Comparison of ENCODE assay signal across 8 cellular contexts in the genomic region with DNA sequence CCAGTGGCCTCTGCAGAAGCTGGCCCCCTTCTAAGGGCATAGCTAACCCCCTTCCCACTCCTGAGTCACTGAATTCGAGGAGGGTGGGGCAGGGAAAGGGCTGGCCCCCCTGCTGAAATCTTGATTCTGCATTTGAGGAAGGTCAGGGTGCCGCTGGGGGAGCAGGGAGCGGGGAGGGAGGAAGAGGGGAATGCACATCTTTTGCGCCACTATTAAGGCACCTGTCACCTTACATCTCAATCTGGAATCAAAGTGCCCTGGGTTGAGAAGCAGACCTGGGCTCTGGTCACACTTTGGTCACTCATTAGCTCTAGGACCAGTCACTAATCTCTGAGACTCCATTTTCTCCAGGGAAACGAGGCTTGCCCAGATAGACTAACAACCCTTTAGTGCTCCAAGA.
DNase-seq lines count a peak whose midpoint lies in the region; ATAC-seq and TF ChIP-seq lines count a peak whose summit lies in the region.

No MANE protein-coding gene starts in this region.

- ATAC-seq in stimulated activated naive B cell treated with anti-CD40 and anti-IgM and Interleukin-4, amounts not matched to agents 10 μg/mL and 1 μg/mL and 100 μg/mL, for 72 hours (replicated peaks) = no peak
- ATAC-seq in HG02852 (IDR thresholded peaks at IDR 0.05; ENCODE audit: unreplicated experiment) = no peak

- H3K4me3 ChIP-seq in WERI-Rb-1 (ENCODE audit: low read depth, low read length) (peak overlapping the region; percentile 58), iPS-11a (ENCODE audit: low read depth, low read length) (peak overlapping the region; percentile 42)

- H3K9me3 ChIP-seq in WERI-Rb-1 (ENCODE audit: severe bottlenecking) = no peaks in the 10 kb centered on the region

- peaks cover 19% of the 10 kb centered on the region for H3K27me3 Mint-ChIP-seq in T-helper 2 cell treated with Interferon-gamma antibody and Interleukin-4, amounts not matched to agents 5 μg/mL and 100 μg/mL, for 36 hours (ENCODE audit: low read depth)
- peaks cover 41 to 56% of the 10 kb centered on the region in 2 donors for H3K27me3 Mint-ChIP-seq in stimulated activated naive B cell treated with anti-CD40 and anti-IgM and Interleukin-4, amounts not matched to agents 10 μg/mL and 1 μg/mL and 100 μg/mL, for 72 hours

- peak overlapping the region; percentile 94 for H3K4me3 Mint-ChIP-seq in T-helper 2 cell treated with Interferon-gamma antibody and Interleukin-4, amounts not matched to agents 5 μg/mL and 100 μg/mL, for 36 hours
- peak overlapping the region; percentile 93 to 94 for H3K4me3 Mint-ChIP-seq in stimulated activated naive B cell treated with anti-CD40 and anti-IgM and Interleukin-4, amounts not matched to agents 10 μg/mL and 1 μg/mL and 100 μg/mL, for 72 hours

- no peak overlapping the region for H3K27ac Mint-ChIP-seq in T-helper 2 cell treated with Interferon-gamma antibody and Interleukin-4, amounts not matched to agents 5 μg/mL and 100 μg/mL, for 36 hours
- H3K27ac Mint-ChIP-seq in stimulated activated naive B cell treated with anti-CD40 and anti-IgM and Interleukin-4, amounts not matched to agents 10 μg/mL and 1 μg/mL and 100 μg/mL, for 72 hours = no peak overlapping the region

- DNase-seq in T-helper 2 cell treated with Interferon-gamma antibody and Interleukin-4, amounts not matched to agents 5 μg/mL and 100 μg/mL, for 36 hours (ENCODE audit: low spot score) = no peak
- DNase-seq in T-helper 2 cell = no peak
- no peak for DNase-seq in WERI-Rb-1
- DNase-seq in stimulated activated naive B cell treated with anti-CD40 and anti-IgM and Interleukin-4, amounts not matched to agents 10 μg/mL and 1 μg/mL and 100 μg/mL, for 72 hours = no peak
- no peak for DNase-seq in NK-92 (lab: John Stamatoyannopoulos, UW; ENCODE audit: unreplicated experiment)
- no peak for DNase-seq in retina

- no peak overlapping the region for H3K27ac ChIP-seq in WERI-Rb-1

- no peaks in the 10 kb centered on the region for H3K9me3 Mint-ChIP-seq in T-helper 2 cell treated with Interferon-gamma antibody and Interleukin-4, amounts not matched to agents 5 μg/mL and 100 μg/mL, for 36 hours
- H3K9me3 Mint-ChIP-seq in stimulated activated naive B cell treated with anti-CD40 and anti-IgM and Interleukin-4, amounts not matched to agents 10 μg/mL and 1 μg/mL and 100 μg/mL, for 72 hours = no peaks in the 10 kb centered on the region

- peaks cover 12% of the 10 kb centered on the region for H3K4me1 Mint-ChIP-seq in T-helper 2 cell treated with Interferon-gamma antibody and Interleukin-4, amounts not matched to agents 5 μg/mL and 100 μg/mL, for 36 hours (ENCODE audit: low read depth)
- peaks cover 4 to 23% of the 10 kb centered on the region in 2 donors for H3K4me1 Mint-ChIP-seq in stimulated activated naive B cell treated with anti-CD40 and anti-IgM and Interleukin-4, amounts not matched to agents 10 μg/mL and 1 μg/mL and 100 μg/mL, for 72 hours

- H3K27me3 ChIP-seq in WERI-Rb-1 (ENCODE audit: insufficient read depth, low read depth, severe bottlenecking) = peaks cover 2% of the 10 kb centered on the region

- no peaks in the 10 kb centered on the region for H3K36me3 ChIP-seq in WERI-Rb-1

- no peaks in the 10 kb centered on the region for H3K36me3 Mint-ChIP-seq in T-helper 2 cell treated with Interferon-gamma antibody and Interleukin-4, amounts not matched to agents 5 μg/mL and 100 μg/mL, for 36 hours (ENCODE audit: low read depth)
- no peaks in the 10 kb centered on the region for H3K36me3 Mint-ChIP-seq in stimulated activated naive B cell treated with anti-CD40 and anti-IgM and Interleukin-4, amounts not matched to agents 10 μg/mL and 1 μg/mL and 100 μg/mL, for 72 hours

- TF ChIP-seq CTCF in WERI-Rb-1 (IDR thresholded peaks at IDR 0.05; ENCODE audit: low read depth, low read length) = no peak
